ENCODE assay signal across 22 cellular contexts in genomic region chr18:37561986-37562385, GRCh38. TPM values are rescaled to one million over a fixed set of nuclear protein-coding genes. Genes with fewer than 3 reads are reported as not detected.
"Had no signal": no experiment of that assay in that cellular context is flagged by ENCODE, and none has a peak within 500 bp of the region (broad histone marks: within the 10 kb centered on the region; RNA-seq: fewer than 3 reads in every experiment).

No MANE protein-coding gene starts in this region.

- H3K36me3 ChIP-seq: heart left ventricle, right lobe of liver, stomach, thoracic aorta, transverse colon had no signal

- H3K27ac ChIP-seq: coronary artery, heart left ventricle, parathyroid adenoma, psoas muscle, right lobe of liver, stomach, thoracic aorta, transverse colon had no signal

- H2AFZ ChIP-seq: parathyroid adenoma had no signal

- H3K9ac ChIP-seq: parathyroid adenoma had no signal

- H3K79me2 ChIP-seq: parathyroid adenoma had no signal

- ATAC-seq: esophagus mucosa; heart left ventricle; left colon; left ventricle myocardium superior; natural killer cell treated with Interleukin-12 subunit alpha and Interleukin-12 subunit beta and Interleukin-15 and Interleukin-18, amount 100 ng/mL, for 72 hours; psoas muscle; right lobe of liver had no signal

- DNase-seq: effector memory CD4-positive, alpha-beta T cell; heart left ventricle; hippocampal formation; left colon; left ventricle myocardium superior; mesenchymal stem cell; midbrain; psoas muscle; retina; right lobe of liver; stimulated activated naive CD4-positive, alpha-beta T cell; stomach; transverse colon had no signal

- H3K9me3 ChIP-seq: heart left ventricle, psoas muscle, right lobe of liver, stomach, thoracic aorta, transverse colon had no signal

- FAIRE-seq: endometrium, frontal cortex had no signal

- H3K4me3 ChIP-seq: coronary artery, heart left ventricle, lung, psoas muscle, right lobe of liver, stomach, thoracic aorta, transverse colon had no signal

- H3K27me3 ChIP-seq: right lobe of liver had no signal

RNA-seq across cellular contexts. Expression of gene CELF4, which starts 3.6 kb away (rescaled TPM):
- polyA plus RNA-seq: fibroblast of lung had no signal
